Comparison of ENCODE assay signal across 29 cellular contexts in genomic region chr3:58285334-58285733, GRCh38.
"Had no signal": no experiment of that assay in that cellular context is flagged by ENCODE, and none has a peak within 500 bp of the region (broad histone marks: within the 10 kb centered on the region; RNA-seq: fewer than 3 reads in every experiment).

No MANE protein-coding gene starts in this region.

- H3K9me3 ChIP-seq: adrenal gland, esophagus muscularis mucosa, ovary, prostate gland, stomach, suprapubic skin, transverse colon had no signal

- H2AFZ ChIP-seq: hepatocyte had no signal

- H3K27ac ChIP-seq: adrenal gland, esophagus muscularis mucosa, foreskin keratinocyte, hepatocyte, ovary, prostate gland, stomach, suprapubic skin, transverse colon had no signal

- H3K27me3 ChIP-seq: adrenal gland, esophagus muscularis mucosa, foreskin keratinocyte, hepatocyte, ovary, stomach, suprapubic skin, transverse colon had no signal

- H3K4me1 Mint-ChIP-seq: activated CD4-positive, alpha-beta T cell treated with anti-CD3 and anti-CD28 coated beads for 36 hours; activated naive CD8-positive, alpha-beta T cell treated with anti-CD3 and anti-CD28 coated beads for 36 hours had no signal

- H3K4me1 ChIP-seq: esophagus muscularis mucosa, foreskin keratinocyte, prostate gland, stomach, suprapubic skin, transverse colon had no signal

- H3K36me3 ChIP-seq: ovary, prostate gland had no signal

- H3K27me3 Mint-ChIP-seq: activated CD4-positive, alpha-beta T cell treated with anti-CD3 and anti-CD28 coated beads for 36 hours; activated naive CD8-positive, alpha-beta T cell treated with anti-CD3 and anti-CD28 coated beads for 36 hours; brain; dendritic cell treated with granulocyte-macrophage colony-stimulating factor and Interleukin-4, amounts not matched to agents 40 ng/mL and 50 ng/mL, for 4 days; naive B cell; stimulated activated naive B cell treated with anti-CD40 and anti-IgM and Interleukin-4, amounts not matched to agents 10 μg/mL and 1 μg/mL and 100 μg/mL, for 72 hours had no signal

- H3K9me3 Mint-ChIP-seq: activated naive CD8-positive, alpha-beta T cell treated with anti-CD3 and anti-CD28 coated beads for 36 hours; activated T-cell treated with anti-CD3 and anti-CD28 coated beads, Interleukin-2, amount 50 U/mL, for 72 hours; dendritic cell treated with granulocyte-macrophage colony-stimulating factor and Interleukin-4, amounts not matched to agents 40 ng/mL and 50 ng/mL, for 4 days; naive B cell; stimulated activated naive B cell treated with anti-CD40 and anti-IgM and Interleukin-4, amounts not matched to agents 10 μg/mL and 1 μg/mL and 100 μg/mL, for 72 hours had no signal

- ATAC-seq: activated CD4-positive, alpha-beta T cell treated with anti-CD3 and anti-CD28 coated beads for 36 hours; activated T-cell treated with anti-CD3 and anti-CD28 coated beads, Interleukin-2, amount 50 U/mL, for 72 hours; foreskin keratinocyte; left lobe of liver; stimulated activated naive B cell treated with anti-CD40 and anti-IgM and Interleukin-4, amounts not matched to agents 10 μg/mL and 1 μg/mL and 100 μg/mL, for 72 hours had no signal

- H3K4me2 ChIP-seq: hepatocyte, smooth muscle cell had no signal

- H3K4me3 ChIP-seq: adrenal gland, esophagus muscularis mucosa, hepatocyte, ovary, prostate gland, smooth muscle cell, stomach, suprapubic skin, transverse colon had no signal

- H3K4me3 Mint-ChIP-seq: activated CD4-positive, alpha-beta T cell treated with anti-CD3 and anti-CD28 coated beads for 36 hours; activated naive CD8-positive, alpha-beta T cell treated with anti-CD3 and anti-CD28 coated beads for 36 hours; activated T-cell treated with anti-CD3 and anti-CD28 coated beads, Interleukin-2, amount 50 U/mL, for 72 hours; brain; dendritic cell treated with granulocyte-macrophage colony-stimulating factor and Interleukin-4, amounts not matched to agents 40 ng/mL and 50 ng/mL, for 4 days; stimulated activated naive B cell treated with anti-CD40 and anti-IgM and Interleukin-4, amounts not matched to agents 10 μg/mL and 1 μg/mL and 100 μg/mL, for 72 hours had no signal

- H3K27ac Mint-ChIP-seq: activated CD4-positive, alpha-beta T cell treated with anti-CD3 and anti-CD28 coated beads for 36 hours; activated naive CD8-positive, alpha-beta T cell treated with anti-CD3 and anti-CD28 coated beads for 36 hours; activated T-cell treated with anti-CD3 and anti-CD28 coated beads, Interleukin-2, amount 50 U/mL, for 72 hours; brain; dendritic cell treated with granulocyte-macrophage colony-stimulating factor and Interleukin-4, amounts not matched to agents 40 ng/mL and 50 ng/mL, for 4 days; stimulated activated naive B cell treated with anti-CD40 and anti-IgM and Interleukin-4, amounts not matched to agents 10 μg/mL and 1 μg/mL and 100 μg/mL, for 72 hours had no signal

- DNase-seq: activated CD4-positive, alpha-beta T cell treated with anti-CD3 and anti-CD28 coated beads for 36 hours; activated CD4-positive, CD25-positive, alpha-beta regulatory T cell; activated naive CD4-positive, alpha-beta T cell; activated naive CD8-positive, alpha-beta T cell treated with anti-CD3 and anti-CD28 coated beads for 36 hours; activated T-cell treated with anti-CD3 and anti-CD28 coated beads for 4 hours; activated T-cell treated with anti-CD3 and anti-CD28 coated beads, Interleukin-2, amount 50 U/mL, for 72 hours; adrenal gland; aorta; caudate nucleus; effector CD4-positive, alpha-beta T cell; foreskin keratinocyte; kidney; naive B cell; ovary; retina; stimulated activated CD4-positive, alpha-beta T cell treated with anti-CD3 and anti-CD28 coated beads, Interleukin-1b, Interleukin-23, amount 100 ng/mL, for 48 hours; stimulated activated CD4-positive, alpha-beta T cell treated with anti-CD3 and anti-CD28 coated beads, Interleukin-4, amount 100 ng/mL, for 4 hours; stimulated activated CD8-positive, alpha-beta memory T cell treated with anti-CD3 and anti-CD28 coated beads, Interleukin-4, amount 100 ng/mL, for 48 hours; stimulated activated naive B cell treated with anti-CD40 and anti-IgM and Interleukin-4, amounts not matched to agents 10 μg/mL and 1 μg/mL and 100 μg/mL, for 72 hours; stomach; transverse colon had no signal
